Comparison of ENCODE assay signal across 15 cellular contexts in the genomic region with DNA sequence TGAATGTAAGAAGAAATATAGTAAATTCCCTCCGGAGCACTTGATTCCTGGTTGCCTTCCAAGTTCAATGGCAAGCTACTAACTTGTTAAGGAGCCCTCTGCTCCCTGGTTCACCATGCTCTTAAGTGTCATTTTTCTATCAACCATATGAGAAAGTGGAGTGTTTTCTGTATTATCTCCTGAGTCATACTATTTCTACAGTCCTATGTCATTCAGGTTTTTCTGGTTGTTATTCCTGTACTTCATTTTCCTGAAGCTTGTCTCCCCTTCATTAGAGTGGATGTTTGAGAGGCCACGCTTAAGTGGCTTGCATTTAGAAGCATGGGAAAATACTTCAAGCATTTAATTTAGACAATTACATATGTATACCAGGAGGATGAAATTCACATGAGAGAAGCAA. TPM values are rescaled to one million over a fixed set of nuclear protein-coding genes. Genes with fewer than 3 reads are reported as not detected.
"Had no signal": no experiment of that assay in that cellular context is flagged by ENCODE, and none has a peak within 500 bp of the region (broad histone marks: within the 10 kb centered on the region; RNA-seq: fewer than 3 reads in every experiment).

No MANE protein-coding gene starts in this region.

- H3K27me3 ChIP-seq: right lobe of liver had no signal

- H3K36me3 ChIP-seq: prostate gland, right lobe of liver had no signal

- H3K4me1 ChIP-seq: prostate gland, right lobe of liver had no signal

- H3K9me3 ChIP-seq: prostate gland, right lobe of liver had no signal

- ATAC-seq: activated CD4-positive, CD25-positive, alpha-beta regulatory T cell treated with anti-CD3 and anti-CD28 coated beads, Interleukin-2, amount 50 U/mL, for 24 hours; activated CD8-positive, alpha-beta memory T cell treated with anti-CD3 and anti-CD28 coated beads, Interleukin-2, amount 10 ng/mL, durations not matched to agents 7 days and 5 days; left cardiac atrium; right lobe of liver had no signal

- H3K4me3 ChIP-seq: prostate gland, right lobe of liver had no signal

- H3K27ac ChIP-seq: prostate gland, right lobe of liver had no signal

- DNase-seq: activated CD4-positive, alpha-beta T cell treated with anti-CD3 and anti-CD28 coated beads, Interleukin-2, amount 50 U/mL, for 4 hours; activated CD8-positive, alpha-beta memory T cell treated with anti-CD3 and anti-CD28 coated beads, Interleukin-2, amount 10 ng/mL, durations not matched to agents 7 days and 5 days; activated effector memory CD4-positive, alpha-beta T cell treated with anti-CD3 and anti-CD28 coated beads, Interleukin-2, amount 50 U/mL, for 16 hours; activated T-cell treated with anti-CD3 and anti-CD28 coated beads, Interleukin-2, amount 50 U/mL, for 24 hours; amygdala; dermis blood vessel endothelial cell; immature natural killer cell; left cardiac atrium; nephron progenitor cell; right lobe of liver; stimulated activated CD4-positive, alpha-beta T cell treated with anti-CD3 and anti-CD28 coated beads, Interleukin-4, amount 100 ng/mL, for 1 hour; stimulated activated CD8-positive, alpha-beta memory T cell treated with anti-CD3 and anti-CD28 coated beads, Interleukin-4, amount 100 ng/mL, for 48 hours had no signal

RNA-seq across cellular contexts. Expression of a gene that starts 14.7 kb away (rescaled TPM):
- total RNA-seq: activated CD8-positive, alpha-beta memory T cell treated with anti-CD3 and anti-CD28 coated beads, Interleukin-2, amount 10 ng/mL, durations not matched to agents 7 days and 5 days; prostate gland; right lobe of liver; urinary bladder had no signal
